Comparison of ENCODE assay signal across 1 cellular context in the genomic region with DNA sequence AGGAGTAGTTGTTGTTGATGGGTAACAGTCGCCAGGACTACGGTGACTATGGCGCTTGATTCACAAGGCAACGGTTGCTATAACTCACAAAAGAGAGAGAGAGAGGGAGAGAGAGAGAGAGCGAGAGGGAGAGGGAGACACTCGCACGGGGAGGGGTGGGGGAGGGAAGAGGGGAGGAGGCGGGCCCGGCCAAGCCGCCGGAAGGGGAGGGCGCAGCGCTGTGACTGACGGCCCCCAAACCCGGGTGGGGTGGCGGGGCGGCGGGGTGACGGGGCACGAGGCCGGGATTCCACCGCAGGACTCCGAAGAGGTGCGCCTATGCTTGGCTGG.
A peak's percentile ranks its signal among the peaks of the same experiment; 100 is the strongest.
TF ChIP-seq lines count a peak whose summit lies in the region.

TSS of gene RFX3 (minus strand) at position 166 of the 330 bp plus-strand sequence. CDS start 130,413 bp downstream, outside the sequence.

TF ChIP-seq in HepG2, 621 proteins besides CTCF, POLR2A, EP300 and RAD21 (continued from another document):
- TF ChIP-seq, protein P1, sequence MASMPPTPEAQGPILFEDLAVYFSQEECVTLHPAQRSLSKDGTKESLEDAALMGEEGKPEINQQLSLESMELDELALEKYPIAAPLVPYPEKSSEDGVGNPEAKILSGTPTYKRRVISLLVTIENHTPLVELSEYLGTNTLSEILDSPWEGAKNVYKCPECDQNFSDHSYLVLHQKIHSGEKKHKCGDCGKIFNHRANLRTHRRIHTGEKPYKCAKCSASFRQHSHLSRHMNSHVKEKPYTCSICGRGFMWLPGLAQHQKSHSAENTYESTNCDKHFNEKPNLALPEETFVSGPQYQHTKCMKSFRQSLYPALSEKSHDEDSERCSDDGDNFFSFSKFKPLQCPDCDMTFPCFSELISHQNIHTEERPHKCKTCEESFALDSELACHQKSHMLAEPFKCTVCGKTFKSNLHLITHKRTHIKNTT (CRISPR knock-in tag; IDR thresholded peaks at IDR 0.05): no peak
- TF ChIP-seq MXI1 (IDR thresholded peaks at IDR 0.05; ENCODE audit: borderline replicate concordance, low read depth, low read length) (peak; percentile 98), ZNF33B (CRISPR knock-in tag; IDR thresholded peaks at IDR 0.05) (no peak; the same call in 1 of the 2 replicates), MLXIP (CRISPR knock-in tag; IDR thresholded peaks at IDR 0.05; ENCODE audit: borderline replicate concordance) (no peak), PBX2 (CRISPR knock-in tag; IDR thresholded peaks at IDR 0.05) (peak; percentile 85), HNRNPUL1 (IDR thresholded peaks at IDR 0.05; ENCODE audit: low read depth, low read length) (no peak), ZNF496 (CRISPR knock-in tag; IDR thresholded peaks at IDR 0.05; ENCODE audit: insufficient replicate concordance) (no peak), RBFOX2 (IDR thresholded peaks at IDR 0.05; ENCODE audit: low read depth, low read length) (no peak), ZNF550 (CRISPR knock-in tag; IDR thresholded peaks at IDR 0.05; ENCODE audit: borderline replicate concordance) (no peak)
- TF ChIP-seq, protein P2, sequence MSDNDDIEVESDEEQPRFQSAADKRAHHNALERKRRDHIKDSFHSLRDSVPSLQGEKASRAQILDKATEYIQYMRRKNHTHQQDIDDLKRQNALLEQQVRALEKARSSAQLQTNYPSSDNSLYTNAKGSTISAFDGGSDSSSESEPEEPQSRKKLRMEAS (IDR thresholded peaks at IDR 0.05): peak; percentile 40; the same call in 1 of the 2 replicates
